ENCODE assay signal across 9 cellular contexts in the genomic region with DNA sequence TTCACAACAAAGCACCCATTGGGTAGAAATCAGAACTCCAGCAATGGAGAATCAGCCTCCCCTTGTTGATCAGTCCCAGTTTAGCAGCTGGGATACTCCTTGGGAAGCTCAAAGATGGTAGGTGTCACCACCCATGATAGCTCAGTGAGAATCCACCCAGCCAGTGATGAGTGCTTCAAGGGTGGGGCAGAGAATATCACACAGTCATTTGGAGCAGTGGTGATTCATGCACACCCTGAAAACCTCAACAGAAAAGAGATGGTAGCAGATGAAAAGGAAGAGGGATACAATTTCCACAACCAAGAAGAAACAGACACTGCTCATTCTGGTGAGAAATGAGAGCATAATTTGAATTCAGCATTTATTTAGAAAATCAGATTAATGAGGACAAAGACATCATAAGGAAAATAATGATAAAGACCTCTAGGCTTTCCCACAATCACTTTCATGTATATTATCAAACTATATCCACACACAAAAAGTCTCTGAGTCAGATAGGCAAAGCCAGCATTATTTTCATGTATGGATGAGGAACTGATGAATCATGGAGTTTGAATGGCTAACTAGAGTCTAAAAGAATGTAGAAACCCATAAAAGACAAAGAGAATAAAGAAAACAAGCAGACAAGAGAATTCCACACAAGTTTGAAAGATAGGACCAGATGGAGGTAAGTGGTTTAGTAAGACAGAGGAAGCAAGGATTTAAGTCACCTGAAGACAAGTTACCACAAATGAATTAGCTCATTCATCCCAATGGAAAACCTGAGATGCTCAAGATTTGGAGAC.
DNase-seq lines count a peak whose midpoint lies in the region; ATAC-seq and TF ChIP-seq lines count a peak whose summit lies in the region.
"Had no signal": no experiment of that assay in that cellular context is flagged by ENCODE, and none has a peak within 500 bp of the region (broad histone marks: within the 10 kb centered on the region; RNA-seq: fewer than 3 reads in every experiment).

No MANE protein-coding gene starts in this region.

- H3K27ac ChIP-seq in left lung = peak overlapping the region in 1 of 2 donors; percentile 71

- no peaks in the 10 kb centered on the region for H3K9me3 ChIP-seq in left lung

- DNase-seq in GM12865 (ENCODE audit: low read depth) (peak; percentile 40), left lung (no peak), NCI-H2227 (lab: John Stamatoyannopoulos, UW; ENCODE audit: unreplicated experiment) (no peak), GF-D8 (lab: John Stamatoyannopoulos, UW) (no peak), midbrain (lab: John Stamatoyannopoulos, UW) (no peak)
- DNase-seq in activated CD4-positive, alpha-beta T cell treated with anti-CD3 and anti-CD28 coated beads, Interleukin-2, amount 50 U/mL, for 48 hours = peak; percentile 28 to 45
- DNase-seq: foreskin melanocyte had no signal

- no peaks in the 10 kb centered on the region for H3K36me3 ChIP-seq in left lung

- no peaks in the 10 kb centered on the region for H3K27me3 ChIP-seq in left lung

- intact Hi-C loops in left lung (cut with DNase I) = no loop called here

- TF ChIP-seq CTCF in GM12865 (IDR thresholded peaks at IDR 0.05; ENCODE audit: insufficient read depth, low read depth, low read length, missing control alignments) = no peak
- no peak for TF ChIP-seq CTCF in left lung (IDR thresholded peaks at IDR 0.05)

- ATAC-seq in HG02678 (IDR thresholded peaks at IDR 0.05; ENCODE audit: unreplicated experiment) = peak; percentile 31
- ATAC-seq in left lung = peak; percentile 8
- no peak for ATAC-seq in HG02763 (IDR thresholded peaks at IDR 0.05; ENCODE audit: unreplicated experiment)

- no peak overlapping the region for H3K4me3 ChIP-seq in GM12865 (ENCODE audit: low read depth, low read length)
- no peak overlapping the region for H3K4me3 ChIP-seq in left lung

- H3K4me1 ChIP-seq in left lung = peaks cover 12 to 13% of the 10 kb centered on the region in 2 donors

Comparison
In these comparisons a context has a peak if more than half of its experiments do, and no peak if none do; other contexts are left out.
1. DNase-seq: peak in GM12865 (single experiment) and activated CD4-positive, alpha-beta T cell treated with anti-CD3 and anti-CD28 coated beads, Interleukin-2, amount 50 U/mL, for 48 hours (2 of 2); none in left lung (0 of 2), NCI-H2227 (single experiment), GF-D8 (single experiment) and midbrain (single experiment).